Comparison of ENCODE assay signal across 9 cellular contexts in the genomic region with DNA sequence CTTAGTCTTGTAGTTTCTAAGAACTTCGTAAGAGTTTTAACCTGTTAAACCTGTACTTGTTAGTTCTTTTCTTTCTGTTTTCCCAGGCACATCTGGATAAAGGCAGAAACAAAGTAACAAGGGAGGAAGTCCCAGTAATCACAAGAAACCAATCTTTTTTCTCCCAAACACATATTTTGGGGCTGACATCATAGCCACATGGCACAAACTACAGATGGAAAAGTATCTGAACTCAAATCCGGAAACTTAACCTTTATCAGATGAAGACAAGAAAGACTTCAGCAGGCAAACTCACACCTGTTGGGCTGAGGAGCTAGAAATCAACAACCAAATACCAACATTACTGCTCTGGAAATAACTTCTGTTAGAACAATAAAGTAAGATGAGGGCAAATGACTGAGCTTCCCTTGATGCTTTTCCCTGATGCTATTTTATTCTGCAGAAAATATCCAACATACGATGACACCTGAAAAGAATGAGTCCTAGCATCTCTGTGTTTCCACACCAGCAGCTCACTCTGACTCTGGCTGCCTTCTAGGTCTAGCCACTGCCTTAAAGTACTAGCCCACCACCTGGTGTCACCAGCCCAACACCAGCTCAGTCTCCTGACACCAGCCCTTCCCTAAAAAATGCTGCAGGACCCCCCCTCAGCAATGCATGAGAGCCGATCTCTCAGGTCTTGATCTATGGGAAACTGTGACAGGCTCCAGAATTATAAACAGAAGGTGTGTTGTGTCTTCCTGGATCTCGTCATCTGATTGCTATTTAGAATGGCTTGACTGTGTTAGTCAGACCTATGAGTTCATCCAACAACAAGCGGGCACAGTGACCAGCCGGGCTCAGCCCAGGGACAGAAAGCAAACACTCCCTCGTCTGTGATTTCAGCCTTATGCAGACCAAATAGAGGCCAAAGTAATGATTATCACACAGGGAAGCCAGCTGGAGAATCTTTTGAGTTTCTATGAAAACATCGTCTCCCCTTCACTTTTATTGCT.
DNase-seq lines count a peak whose midpoint lies in the region; ATAC-seq, FAIRE-seq and TF ChIP-seq lines count a peak whose summit lies in the region.
"Had no signal": no experiment of that assay in that cellular context is flagged by ENCODE, and none has a peak within 500 bp of the region (broad histone marks: within the 10 kb centered on the region; RNA-seq: fewer than 3 reads in every experiment).

No MANE protein-coding gene starts in this region.

- H3K36me3 Mint-ChIP-seq in T-helper 17 cell (ENCODE audit: low read depth) = peaks cover 4% of the 10 kb centered on the region

- H3K4me1 Mint-ChIP-seq in T-helper 17 cell = peaks cover 12% of the 10 kb centered on the region

- no peak for FAIRE-seq in GM12892 (lab: Jason Lieb, UNC)

- H3K27me3 Mint-ChIP-seq in T-helper 17 cell = no peaks in the 10 kb centered on the region

- in situ Hi-C loops in KBM-7 (cut with MboI; ENCODE audit: low pct_unique_long_range_greater_than_20kb, low sequenced_read_pairs) = no loop called here

- DNase-seq in EH (ENCODE audit: low read depth) (peak; percentile 89), T-helper 17 cell (no peak), glomerular endothelial cell (ENCODE audit: extremely low read depth, low read depth, low spot score) (peak; percentile 84), pulmonary artery endothelial cell (ENCODE audit: low read depth, low spot score) (peak; percentile 84), GM12892 (ENCODE audit: insufficient read length) (no peak), KBM-7 (no peak), inferior parietal cortex (ENCODE audit: extremely low spot score) (no peak)
- no peak for DNase-seq in stimulated activated CD4-positive, alpha-beta T cell treated with anti-CD3 and anti-CD28 coated beads, Interleukin-2, amount 100 ng/mL, for 48 hours
- DNase-seq: NCI-H1436 treated with DMSO at 0.1 percent for 48 hours had no signal

- TF ChIP-seq POLR2A in GM12892 (IDR thresholded peaks at IDR 0.05; ENCODE audit: low read depth, low read length) = no peak

- no peak for ATAC-seq in T-helper 17 cell

- peak overlapping the region; percentile 65 for H3K27ac Mint-ChIP-seq in T-helper 17 cell

- no peaks in the 10 kb centered on the region for H3K9me3 ChIP-seq in T-helper 17 cell (ENCODE audit: control insufficient read depth, low read length, poor library complexity, severe bottlenecking)

- no peak overlapping the region for H3K4me3 Mint-ChIP-seq in T-helper 17 cell

Comparison
In these comparisons a context has a peak if more than half of its experiments do, and no peak if none do; other contexts are left out.
1. DNase-seq: peak in EH (single experiment), glomerular endothelial cell (single experiment) and pulmonary artery endothelial cell (single experiment); none in T-helper 17 cell (0 of 3), GM12892 (single experiment), KBM-7 (single experiment), stimulated activated CD4-positive, alpha-beta T cell treated with anti-CD3 and anti-CD28 coated beads, Interleukin-2, amount 100 ng/mL, for 48 hours (0 of 2) and inferior parietal cortex (single experiment).